21 cellular contexts compared by ENCODE assay signal in genomic region chr15:47466357-47466756, GRCh38.
DNase-seq lines count a peak whose midpoint lies in the region; ATAC-seq, FAIRE-seq and TF ChIP-seq lines count a peak whose summit lies in the region.
"Had no signal": no experiment of that assay in that cellular context is flagged by ENCODE, and none has a peak within 500 bp of the region (broad histone marks: within the 10 kb centered on the region; RNA-seq: fewer than 3 reads in every experiment).

No MANE protein-coding gene starts in this region.

- H3K27me3 ChIP-seq in mammary epithelial cell (ENCODE audit: insufficient read depth, low read length): no peaks in the 10 kb centered on the region

- peaks cover 5% of the 10 kb centered on the region for H3K9me3 ChIP-seq in mammary epithelial cell (replicated peaks; ENCODE audit: insufficient read depth, low read length)
- H3K9me3 ChIP-seq in kidney (ENCODE audit: control insufficient read depth in 1 of 2, low read length in 2 of 2): no peaks in the 10 kb centered on the region
- H3K9me3 ChIP-seq: left ventricle myocardium inferior, psoas muscle had no signal

- dilution Hi-C loops in mammary epithelial cell (cut with HindIII; ENCODE audit: low sequenced_read_pairs): no loop called here

- intact Hi-C loops in mammary epithelial cell (cut with micrococcal nuclease) (loop anchor here (2.0 kb wide), 1 partner anchor 24 kb away; no protein-coding TSS in a partner anchor), kidney (cut with DNase I) (no loop called here)

- no peak for ATAC-seq in activated CD4-positive, CD25-positive, alpha-beta regulatory T cell treated with anti-CD3 and anti-CD28 coated beads, Interleukin-2, amount 50 U/mL, for 24 hours
- ATAC-seq: activated CD8-positive, alpha-beta memory T cell treated with anti-CD3 and anti-CD28 coated beads, Interleukin-2, amount 10 ng/mL, durations not matched to agents 7 days and 5 days; effector memory CD8-positive, alpha-beta T cell; psoas muscle had no signal

- 0% methylated on average over 1 of the region's 1 CpG for WGBS in mammary epithelial cell (ENCODE audit: low coverage, missing lambda C conversion rate)

- no peaks in the 10 kb centered on the region for H3K79me2 ChIP-seq in mammary epithelial cell (ENCODE audit: insufficient read depth, low read length)

- H3K4me2 ChIP-seq in mammary epithelial cell (ENCODE audit: insufficient read depth, low read depth, low read length): peak overlapping the region; percentile 32

- H3K27ac ChIP-seq in mammary epithelial cell (ENCODE audit: insufficient read depth, low read depth, low read length) (peak overlapping the region; percentile 92), kidney (ENCODE audit: low read depth in 2 of 2, low read length in 2 of 2) (no peak overlapping the region)
- H3K27ac ChIP-seq: left ventricle myocardium inferior, psoas muscle had no signal

- H3K4me3 ChIP-seq in mammary epithelial cell (replicated peaks in 1 of 3; ENCODE audit: insufficient read depth in 1 of 3, low read depth in 2 of 3, low read length in 3 of 3) (no peak overlapping the region), kidney (ENCODE audit: low read length in 2 of 2) (no peak overlapping the region)
- H3K4me3 ChIP-seq: left ventricle myocardium inferior, psoas muscle had no signal

- peak; percentile 32 for DNase-seq in AG08395 (ENCODE audit: low spot score)
- peak; percentile 10 for DNase-seq in NCI-H146 (lab: John Stamatoyannopoulos, UW)
- peak; percentile 77 for DNase-seq in mammary epithelial cell
- peak; percentile 85 for DNase-seq in iris pigment epithelial cell (ENCODE audit: low read depth)
- DNase-seq in activated T-cell treated with anti-CD3 and anti-CD28 coated beads, Interleukin-2, amount 50 U/mL, for 48 hours: no peak
- DNase-seq in kidney: no peak
- no peak for DNase-seq in NCI-H1694 (lab: John Stamatoyannopoulos, UW)
- DNase-seq: activated CD4-positive, CD25-positive, alpha-beta regulatory T cell; activated CD8-positive, alpha-beta memory T cell treated with anti-CD3 and anti-CD28 coated beads, Interleukin-2, amount 10 ng/mL, durations not matched to agents 7 days and 5 days; activated naive CD4-positive, alpha-beta T cell treated with anti-CD3 and anti-CD28 coated beads, Interleukin-2, amount 10 ng/mL, durations not matched to agents 7 days and 5 days; COR-L47; effector memory CD8-positive, alpha-beta T cell; GF-D8; hippocampal formation; left ventricle myocardium inferior; naive B cell; NCI-H2107; psoas muscle; RPMI8226 had no signal

- H3K9ac ChIP-seq in mammary epithelial cell (ENCODE audit: insufficient read depth, low read length) (peak overlapping the region; percentile 40), kidney (ENCODE audit: low read length in 2 of 2) (no peak overlapping the region)

- no TSS peak for BruUV-seq in mammary epithelial cell (replicated peaks; lab: Mats Ljungman, UMichigan)

- no peak for FAIRE-seq in kidney (lab: Jason Lieb, UNC)
- FAIRE-seq: A204.1 had no signal

- H2AFZ ChIP-seq in mammary epithelial cell (ENCODE audit: low read depth, low read length): no peak overlapping the region

- no peak for TF ChIP-seq CTCF in mammary epithelial cell (conservative IDR thresholded peaks at IDR 0.05 in 1 of 2, IDR thresholded peaks at IDR 0.05 in 1 of 2; ENCODE audit: extremely low read depth in 1 of 2, insufficient read depth in 1 of 2, low read depth in 1 of 2, low read length in 2 of 2)
- no peak for TF ChIP-seq CTCF in kidney (IDR thresholded peaks at IDR 0.05; ENCODE audit: borderline replicate concordance, extremely low read depth, insufficient read depth)

- CTCF ChIA-PET in mammary epithelial cell (lab: Charles Lee; ENCODE audit: low non-redundant PET): no interaction called here

- no peaks in the 10 kb centered on the region for H4K20me1 ChIP-seq in mammary epithelial cell (ENCODE audit: insufficient read depth, low read length)

- in situ Hi-C loops in mammary epithelial cell (cut with MboI; ENCODE audit: low sequenced_read_pairs in 2 of 2): no loop called here

- H3K36me3 ChIP-seq in mammary epithelial cell (ENCODE audit: insufficient read depth, low read length): no peaks in the 10 kb centered on the region
- no peaks in the 10 kb centered on the region for H3K36me3 ChIP-seq in kidney (ENCODE audit: control insufficient read depth in 1 of 2, insufficient read depth in 2 of 2, low read length in 2 of 2)
- H3K36me3 ChIP-seq: left ventricle myocardium inferior had no signal

- H3K4me1 ChIP-seq in mammary epithelial cell (ENCODE audit: insufficient read depth, low read length): peaks cover 17% of the 10 kb centered on the region
- H3K4me1 ChIP-seq in kidney (ENCODE audit: control insufficient read depth in 1 of 2, insufficient read depth in 1 of 2, low read depth in 1 of 2, low read length in 2 of 2): no peaks in the 10 kb centered on the region
- H3K4me1 ChIP-seq: left ventricle myocardium inferior, psoas muscle had no signal

Comparison
In these comparisons a context has a peak if more than half of its experiments do, and no peak if none do; other contexts are left out.
1. DNase-seq: peak in AG08395 (single experiment), NCI-H146 (single experiment), mammary epithelial cell (single experiment) and iris pigment epithelial cell (single experiment); none in activated T-cell treated with anti-CD3 and anti-CD28 coated beads, Interleukin-2, amount 50 U/mL, for 48 hours (0 of 2), kidney (single experiment) and NCI-H1694 (single experiment).